In the genomic region with DNA sequence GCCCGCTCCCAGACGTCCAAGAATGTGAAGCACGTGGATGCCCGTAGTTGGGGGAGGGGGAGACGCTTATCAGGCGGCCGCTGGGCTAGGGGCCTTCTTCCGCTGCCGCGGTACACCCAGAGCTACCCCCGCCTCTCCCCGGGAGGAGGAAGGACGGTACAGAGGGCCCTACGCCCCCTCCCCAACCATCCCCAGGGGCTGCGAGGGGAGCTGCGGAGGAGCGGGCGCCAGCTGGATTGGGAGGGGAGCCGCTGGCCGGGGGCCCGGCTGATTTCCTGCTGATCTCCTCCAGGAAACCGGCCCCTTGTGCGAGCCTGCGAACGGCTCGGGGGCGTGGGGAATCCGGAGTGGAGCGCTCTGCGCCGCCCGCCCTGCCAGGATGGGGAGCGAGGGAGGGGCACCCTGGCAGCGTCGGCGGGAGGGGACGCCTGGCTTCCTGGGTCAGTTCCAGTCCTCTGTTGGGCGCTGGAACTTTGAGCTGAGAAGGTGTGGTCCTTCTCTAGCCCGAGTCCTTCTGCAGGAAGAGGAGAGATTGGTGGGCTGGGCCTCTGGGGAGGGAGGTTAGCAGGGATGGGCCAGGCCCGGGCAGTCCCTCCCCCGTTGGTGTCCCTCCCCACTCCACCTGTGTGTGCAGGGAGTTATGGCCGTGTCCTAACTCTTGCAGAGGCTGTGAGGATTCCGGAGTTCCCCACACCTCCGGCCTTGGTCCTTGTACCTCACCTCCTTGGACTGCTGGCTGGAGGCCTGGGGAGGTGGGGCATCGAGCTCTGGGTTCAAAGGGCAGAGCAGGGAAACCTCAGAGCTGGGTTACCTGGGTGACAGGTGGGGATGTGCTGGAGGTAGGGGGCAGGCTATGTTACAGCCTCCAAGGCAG, we compare ENCODE assay signal across 8 cellular contexts. TPM values are rescaled to one million over a fixed set of nuclear protein-coding genes. Genes with fewer than 3 reads are reported as not detected.
A peak's percentile ranks its signal among the peaks of the same experiment; 100 is the strongest.
DNase-seq lines count a peak whose midpoint lies in the region; ATAC-seq and TF ChIP-seq lines count a peak whose summit lies in the region.

No MANE protein-coding gene starts in this region.

- H3K36me3 Mint-ChIP-seq in Calu3 (ENCODE audit: insufficient read depth, unreplicated experiment) = peaks cover 80% of the 10 kb centered on the region
- peaks cover 29% of the 10 kb centered on the region for H3K36me3 Mint-ChIP-seq in activated naive CD8-positive, alpha-beta T cell treated with anti-CD3 and anti-CD28 coated beads, Interleukin-2, amount 10 ng/mL, durations not matched to agents 7 days and 5 days

- peak overlapping the region; percentile 75 for H2AFZ ChIP-seq in parathyroid adenoma

- H3K27ac ChIP-seq in heart right ventricle = peak overlapping the region; percentile 88 to 99 (median 98)
- peak overlapping the region; percentile 86 for H3K27ac ChIP-seq in parathyroid adenoma

- H3K4me2 ChIP-seq in parathyroid adenoma (ENCODE audit: low read length) = peak overlapping the region; percentile 94

- no peak for TF ChIP-seq POLR2A in NB4 (IDR thresholded peaks at IDR 0.05; ENCODE audit: extremely low read depth, insufficient read length)

- WGBS in heart right ventricle, 2 donors = 2 to 3% methylated on average over 45 of the region's 45 CpGs

- peaks cover 47 to 84% (median 77%) of the 10 kb centered on the region in 9 donors for H3K4me1 ChIP-seq in heart right ventricle
- H3K4me1 ChIP-seq in parathyroid adenoma = peaks cover 45% of the 10 kb centered on the region

- H3K36me3 ChIP-seq in heart right ventricle (peaks cover 0 to 27% (median 9%) of the 10 kb centered on the region in 9 donors), parathyroid adenoma (ENCODE audit: control insufficient read depth, insufficient read depth, low read length) (no peaks in the 10 kb centered on the region)

- no peaks in the 10 kb centered on the region for H3K9me3 ChIP-seq in heart right ventricle
- no peaks in the 10 kb centered on the region for H3K9me3 ChIP-seq in parathyroid adenoma (ENCODE audit: control insufficient read depth, low read length)

- no peaks in the 10 kb centered on the region for H3K27me3 ChIP-seq in heart right ventricle
- no peaks in the 10 kb centered on the region for H3K27me3 ChIP-seq in parathyroid adenoma (ENCODE audit: control insufficient read depth, insufficient read depth, low read length)

- CTCF ChIA-PET in Calu3 (lab: Charles Lee) (interaction anchor here (0.6 to 37.0 kb wide), 46 partner anchors 11 to 1203 kb away, joined by 3 to 1520 read pairs (median 4); a partner anchor contains a TSS), GM10248 (lab: Yijun Ruan, JAX) (interaction anchor here (1.0 to 4.9 kb wide), 8 partner anchors 10 to 202 kb away, joined by 3 to 46 read pairs (median 4); a partner anchor contains a TSS)

- no TSS peak for BruUV-seq in Calu3 (replicated peaks; lab: Mats Ljungman, UMichigan)

- H3K79me2 ChIP-seq in parathyroid adenoma = peaks cover 6% of the 10 kb centered on the region

- no peaks in the 10 kb centered on the region for H3K9me3 Mint-ChIP-seq in Calu3 (ENCODE audit: low read depth, unreplicated experiment)
- H3K9me3 Mint-ChIP-seq in activated naive CD8-positive, alpha-beta T cell treated with anti-CD3 and anti-CD28 coated beads, Interleukin-2, amount 10 ng/mL, durations not matched to agents 7 days and 5 days = no peaks in the 10 kb centered on the region

- intact Hi-C loops in Calu3 (cut with micrococcal nuclease; ENCODE audit: unreplicated experiment) (loop anchor here (1.0 to 2.0 kb wide), 2 partner anchors 31 to 43 kb away; no protein-coding TSS in a partner anchor), heart right ventricle (cut with DNase I) (loop anchor here in 3 of 10 donors (2.0 to 10.0 kb wide), 3 partner anchors 27 to 231 kb away; no protein-coding TSS in a partner anchor)

- peak overlapping the region; percentile 89 for H3K4me3 Mint-ChIP-seq in Calu3 (ENCODE audit: low read depth, unreplicated experiment)
- H3K4me3 Mint-ChIP-seq in activated naive CD8-positive, alpha-beta T cell treated with anti-CD3 and anti-CD28 coated beads, Interleukin-2, amount 10 ng/mL, durations not matched to agents 7 days and 5 days = peak overlapping the region; percentile 68

- peak; percentile 27 for ATAC-seq in activated naive CD8-positive, alpha-beta T cell treated with anti-CD3 and anti-CD28 coated beads, Interleukin-2, amount 10 ng/mL, durations not matched to agents 7 days and 5 days (ENCODE audit: low read depth)
- ATAC-seq in heart right ventricle = peak; percentile 13 to 52 (median 40)

- H3K4me1 Mint-ChIP-seq in Calu3 (ENCODE audit: low read depth, unreplicated experiment) = peaks cover 85% of the 10 kb centered on the region
- peaks cover 63% of the 10 kb centered on the region for H3K4me1 Mint-ChIP-seq in activated naive CD8-positive, alpha-beta T cell treated with anti-CD3 and anti-CD28 coated beads, Interleukin-2, amount 10 ng/mL, durations not matched to agents 7 days and 5 days

- peak; percentile 99 for DNase-seq in Calu3
- DNase-seq in NB4 (ENCODE audit: low read depth) = peak; percentile 76
- no peak for DNase-seq in activated naive CD8-positive, alpha-beta T cell treated with anti-CD3 and anti-CD28 coated beads, Interleukin-2, amount 10 ng/mL, durations not matched to agents 7 days and 5 days
- peak; percentile 83 for DNase-seq in heart right ventricle
- no peak for DNase-seq in GM10248 (ENCODE audit: extremely low spot score)
- no peak for DNase-seq in NCI-H345 treated with DMSO at 0.1 percent for 48 hours (lab: John Stamatoyannopoulos, UW; ENCODE audit: unreplicated experiment)
- DNase-seq in RKO (ENCODE audit: low spot score) = no peak

- peak overlapping the region; percentile 80 for H3K9ac ChIP-seq in parathyroid adenoma

- H3K27ac Mint-ChIP-seq in Calu3 (ENCODE audit: unreplicated experiment) = peak overlapping the region; percentile 75
- H3K27ac Mint-ChIP-seq in activated naive CD8-positive, alpha-beta T cell treated with anti-CD3 and anti-CD28 coated beads, Interleukin-2, amount 10 ng/mL, durations not matched to agents 7 days and 5 days = peak overlapping the region; percentile 56

- H3K4me3 ChIP-seq in NB4 (ENCODE audit: low read depth, low read length) (no peak overlapping the region), heart right ventricle (peak overlapping the region; percentile 78 to 97 (median 90)), parathyroid adenoma (ENCODE audit: low read depth, low read length) (peak overlapping the region; percentile 56)

- H3K27me3 Mint-ChIP-seq in Calu3 (ENCODE audit: unreplicated experiment) = no peaks in the 10 kb centered on the region
- no peaks in the 10 kb centered on the region for H3K27me3 Mint-ChIP-seq in activated naive CD8-positive, alpha-beta T cell treated with anti-CD3 and anti-CD28 coated beads, Interleukin-2, amount 10 ng/mL, durations not matched to agents 7 days and 5 days

- POLR2A ChIA-PET in activated naive CD8-positive, alpha-beta T cell treated with anti-CD3 and anti-CD28 coated beads, Interleukin-2, amount 10 ng/mL, durations not matched to agents 7 days and 5 days (lab: Charles Lee) = interaction anchor here (0.5 to 8.7 kb wide), 9 partner anchors 17 to 1344 kb away, joined by 3 to 170 read pairs (median 3); a partner anchor contains a TSS
- POLR2A ChIA-PET in GM10248 (lab: Yijun Ruan, JAX) = interaction anchor here (0.6 kb wide), 1 partner anchor 22 kb away, joined by 3 read pairs; no protein-coding TSS in a partner anchor

- TF ChIP-seq CTCF in Calu3 (IDR thresholded peaks at IDR 0.05; ENCODE audit: unreplicated experiment) (no peak), NB4 (IDR thresholded peaks at IDR 0.05; ENCODE audit: low read depth, low read length) (no peak), heart right ventricle (IDR thresholded peaks at IDR 0.05) (no peak), parathyroid adenoma (IDR thresholded peaks at IDR 0.05) (no peak), GM10248 (IDR thresholded peaks at IDR 0.05; ENCODE audit: control extremely low read depth, extremely low read depth, low read depth, missing control alignments) (no peak)

RNA-seq across cellular contexts. Expression of a gene that starts 19.1 kb away (rescaled TPM):
- total RNA-seq in Calu3 (2022) (0.44 and 0.71 TPM in 2 replicates), heart right ventricle (1 to 10 TPM in 9 of 10 donors, under 1 TPM in 1; 0.79 to 6.2 (median 2.1) TPM)
- under 1 TPM in 1 of 2 experiments, not detected in 1; 0.48 TPM for total RNA-seq in activated naive CD8-positive, alpha-beta T cell treated with anti-CD3 and anti-CD28 coated beads, Interleukin-2, amount 10 ng/mL, durations not matched to agents 7 days and 5 days
- polyA plus RNA-seq in heart right ventricle = under 1 TPM; 0.65 to 0.88 TPM

RNA-seq across cellular contexts. Expression of a gene that starts 36.4 kb away (rescaled TPM):
- total RNA-seq in Calu3 (2022) (150 and 170 TPM in 2 replicates), heart right ventricle (10 to 100 TPM; 11.2 to 34.0 (median 18.3) TPM)
- total RNA-seq in activated naive CD8-positive, alpha-beta T cell treated with anti-CD3 and anti-CD28 coated beads, Interleukin-2, amount 10 ng/mL, durations not matched to agents 7 days and 5 days = 10 to 100 TPM; 51.7 to 53.6 TPM
- 10 to 100 TPM; 19.0 to 20.8 TPM for polyA plus RNA-seq in heart right ventricle

RNA-seq across cellular contexts. Expression of a gene that starts 57.7 kb away (rescaled TPM):
- total RNA-seq in Calu3 (2022) (567 and 645 TPM in 2 replicates), heart right ventricle (1 to 10 TPM in 4 of 10 donors, under 1 TPM in 6; 0.49 to 3.0 (median 0.86) TPM)
- total RNA-seq in activated naive CD8-positive, alpha-beta T cell treated with anti-CD3 and anti-CD28 coated beads, Interleukin-2, amount 10 ng/mL, durations not matched to agents 7 days and 5 days = 10 to 100 TPM; 67.9 to 75.2 TPM
- polyA plus RNA-seq in heart right ventricle = 1 to 10 TPM in 1 of 2 donors, under 1 TPM in 1; 0.66 to 1.8 TPM

Comparison
In these comparisons a context has a peak if more than half of its experiments do, and no peak if none do; other contexts are left out.
1. DNase-seq: peak in Calu3 (single experiment), NB4 (single experiment) and heart right ventricle (2 of 2); none in activated naive CD8-positive, alpha-beta T cell treated with anti-CD3 and anti-CD28 coated beads, Interleukin-2, amount 10 ng/mL, durations not matched to agents 7 days and 5 days (single experiment), GM10248 (single experiment), NCI-H345 treated with DMSO at 0.1 percent for 48 hours (single experiment) and RKO (single experiment).
2. RNA of a gene that starts 57.7 kb away (total RNA-seq): 567 to 645 TPM in Calu3 and 67.9 to 75.2 TPM in activated naive CD8-positive, alpha-beta T cell treated with anti-CD3 and anti-CD28 coated beads, Interleukin-2, amount 10 ng/mL, durations not matched to agents 7 days and 5 days; 0.49 to 3.0 TPM in heart right ventricle; every median in the first group is over 10 times any median in the second.